ENCODE assay signal across 8 cellular contexts in the genomic region with DNA sequence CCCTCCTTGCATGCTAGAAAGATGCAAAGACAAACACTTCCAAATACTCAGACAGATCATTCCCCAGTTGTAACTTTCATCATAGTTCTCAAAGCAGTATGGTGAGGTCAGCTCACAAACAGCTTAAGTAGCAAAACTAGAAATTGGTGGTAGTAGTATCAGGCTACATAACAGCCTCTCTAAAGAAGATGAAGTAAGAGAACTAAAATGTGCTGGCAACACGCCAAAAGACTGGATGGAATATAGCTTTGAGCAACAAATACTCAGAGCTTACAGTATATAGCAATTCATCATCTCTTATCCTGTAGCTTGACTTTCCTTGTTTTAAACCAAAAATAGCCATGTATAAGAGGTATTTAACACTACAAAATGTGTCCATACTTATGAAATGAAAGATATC. TPM values are rescaled to one million over a fixed set of nuclear protein-coding genes. Genes with fewer than 3 reads are reported as not detected.
DNase-seq lines count a peak whose midpoint lies in the region; ATAC-seq and TF ChIP-seq lines count a peak whose summit lies in the region.

No MANE protein-coding gene starts in this region.

- H3K27me3 ChIP-seq in HCT116 (ENCODE audit: insufficient read depth, low read length) (no peaks in the 10 kb centered on the region), RWPE2 (ENCODE audit: insufficient read depth, poor library complexity, severe bottlenecking) (no peaks in the 10 kb centered on the region), testis (no peaks in the 10 kb centered on the region)

- no peak for TF ChIP-seq POLR2A in HCT116 (IDR thresholded peaks at IDR 0.05; ENCODE audit: borderline replicate concordance, extremely low read depth, insufficient read depth, insufficient read length)
- TF ChIP-seq POLR2A in testis (IDR thresholded peaks at IDR 0.05): no peak

- 0 out of 2 replicates have a peak overlapping the region, but pooled peaks have one; percentile 3 for H3K4me2 ChIP-seq in HCT116 (ENCODE audit: low read length)

- POLR2A ChIA-PET in HCT116 (lab: Charles Lee): no interaction called here

- 18 to 31% methylated on average over 1 of the region's 1 CpG for WGBS in testis, 2 donors

- H3K36me3 ChIP-seq in HCT116 (ENCODE audit: control insufficient read depth in 1 of 2, insufficient read depth in 2 of 2, low read length in 2 of 2) (peaks cover 0 to 2% of the 10 kb centered on the region in 2 experiments; a peak in 1 of 4 replicates), RWPE2 (ENCODE audit: low read depth) (peaks cover 54% of the 10 kb centered on the region), testis (ENCODE audit: low read depth, missing control alignments) (no peaks in the 10 kb centered on the region)

- H4K20me1 ChIP-seq in HCT116 (ENCODE audit: insufficient read depth): peaks cover 10% of the 10 kb centered on the region; the same call in 1 of the 2 replicates

- H3K27ac ChIP-seq in HCT116 (ENCODE audit: low read depth, low read length) (no peak overlapping the region), RWPE2 (ENCODE audit: poor library complexity, severe bottlenecking) (peak overlapping the region; percentile 27), testis (no peak overlapping the region)

- H3K4me3 ChIP-seq in HCT116 (replicated peaks in 1 of 2; ENCODE audit: low read depth in 1 of 2, low read length in 2 of 2): no peak overlapping the region
- H3K4me3 ChIP-seq in RWPE2 (ENCODE audit: severe bottlenecking): no peak overlapping the region
- H3K4me3 ChIP-seq in testis: no peak overlapping the region

- H3K79me2 ChIP-seq in HCT116 (ENCODE audit: insufficient read depth, low read length): peaks cover 88% of the 10 kb centered on the region

- no peaks in the 10 kb centered on the region for H3K9me2 ChIP-seq in HCT116 (ENCODE audit: insufficient read depth)

- no peak for TF ChIP-seq RAD21 in HCT116 (IDR thresholded peaks at IDR 0.05; ENCODE audit: low read depth)

- RAD21 ChIA-PET in HCT116 (lab: Charles Lee; ENCODE audit: low non-redundant PET in 1 of 2, low total read pairs in 2 of 2, uncharacterized antibody in 2 of 2, unreplicated experiment in 2 of 2): no interaction called here

- no peak overlapping the region for H2AFZ ChIP-seq in HCT116 (ENCODE audit: low read depth, low read length, poor library complexity, severe bottlenecking)

- peak; percentile 47 for DNase-seq in AG08395 (ENCODE audit: low spot score)
- no peak for DNase-seq in HCT116 (ENCODE audit: low read depth, low spot score)
- DNase-seq in RWPE2 (ENCODE audit: low spot score): peak; percentile 84
- no peak for DNase-seq in Right ventricle myocardium superior
- peak; percentile 75 for DNase-seq in testis
- DNase-seq in HuH-7 (ENCODE audit: low spot score): no peak
- DNase-seq in GDM1 (lab: John Stamatoyannopoulos, UW): no peak

- CTCF ChIA-PET in HCT116 (lab: Charles Lee): interaction anchor here (1.4 kb wide), 1 partner anchor 51 kb away, joined by 3 read pairs; no protein-coding TSS in a partner anchor

- H3K9me3 ChIP-seq in HCT116 (ENCODE audit: control insufficient read depth in 1 of 2, insufficient read depth in 1 of 2, low read depth in 1 of 2, low read length in 2 of 2): no peaks in the 10 kb centered on the region
- H3K9me3 ChIP-seq in RWPE2 (ENCODE audit: severe bottlenecking): no peaks in the 10 kb centered on the region
- H3K9me3 ChIP-seq in testis: no peaks in the 10 kb centered on the region

- TF ChIP-seq CTCF in HCT116 (IDR thresholded peaks at IDR 0.05 in 2 of 3, conservative IDR thresholded peaks at IDR 0.05 in 1 of 3; ENCODE audit: borderline replicate concordance in 1 of 3, insufficient read depth in 1 of 3, low read depth in 2 of 3, low read length in 2 of 3) (no peak), RWPE2 (IDR thresholded peaks at IDR 0.05; ENCODE audit: poor library complexity, severe bottlenecking) (no peak), testis (IDR thresholded peaks at IDR 0.05) (no peak)

- H3K4me1 ChIP-seq in HCT116 (ENCODE audit: control insufficient read depth in 1 of 2, insufficient read depth in 2 of 2, low read length in 2 of 2) (peaks cover 15 to 32% of the 10 kb centered on the region in 2 experiments), RWPE2 (ENCODE audit: insufficient read depth, poor library complexity, severe bottlenecking) (peaks cover 72% of the 10 kb centered on the region), testis (peaks cover 21% of the 10 kb centered on the region)

- ATAC-seq in HCT116: no peak
- peak; percentile 90 for ATAC-seq in RWPE2 (ENCODE audit: low read depth)
- peak; percentile 58 for ATAC-seq in Right ventricle myocardium superior (ENCODE audit: poor library complexity)
- no peak for ATAC-seq in HG03378 (IDR thresholded peaks at IDR 0.05; ENCODE audit: unreplicated experiment)

- intact Hi-C loops in HCT116 (cut with micrococcal nuclease) (no loop called here), Right ventricle myocardium superior (cut with DNase I) (no loop called here), testis (cut with DNase I; ENCODE audit: low total_unique reads) (no loop called here)

- H3K9ac ChIP-seq in HCT116 (ENCODE audit: low read length): no peak overlapping the region

- no TSS peak for BruUV-seq in HCT116 (replicated peaks; lab: Mats Ljungman, UMichigan)

TF ChIP-seq in HCT116, 20 proteins besides CTCF, POLR2A, EP300 and RAD21 (continues in another document):
- TF ChIP-seq POLR2AphosphoS5 (IDR thresholded peaks at IDR 0.05; ENCODE audit: low read depth, low read length) (no peak), CBX3 (IDR thresholded peaks at IDR 0.05; ENCODE audit: low read depth) (no peak), EZH2 (IDR thresholded peaks at IDR 0.05) (no peak), EGR1 (IDR thresholded peaks at IDR 0.05; ENCODE audit: low read depth) (no peak), SIN3A (IDR thresholded peaks at IDR 0.05; ENCODE audit: low read depth) (no peak), SRF (IDR thresholded peaks at IDR 0.05; ENCODE audit: low read depth) (no peak), ELF1 (IDR thresholded peaks at IDR 0.05; ENCODE audit: borderline replicate concordance, low read depth) (no peak), JUND (IDR thresholded peaks at IDR 0.05) (no peak), EZH2phosphoT487 (IDR thresholded peaks at IDR 0.05; ENCODE audit: borderline replicate concordance) (no peak)
- TF ChIP-seq, protein P1, sequence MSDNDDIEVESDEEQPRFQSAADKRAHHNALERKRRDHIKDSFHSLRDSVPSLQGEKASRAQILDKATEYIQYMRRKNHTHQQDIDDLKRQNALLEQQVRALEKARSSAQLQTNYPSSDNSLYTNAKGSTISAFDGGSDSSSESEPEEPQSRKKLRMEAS (IDR thresholded peaks at IDR 0.05): no peak
- TF ChIP-seq, protein P2, sequence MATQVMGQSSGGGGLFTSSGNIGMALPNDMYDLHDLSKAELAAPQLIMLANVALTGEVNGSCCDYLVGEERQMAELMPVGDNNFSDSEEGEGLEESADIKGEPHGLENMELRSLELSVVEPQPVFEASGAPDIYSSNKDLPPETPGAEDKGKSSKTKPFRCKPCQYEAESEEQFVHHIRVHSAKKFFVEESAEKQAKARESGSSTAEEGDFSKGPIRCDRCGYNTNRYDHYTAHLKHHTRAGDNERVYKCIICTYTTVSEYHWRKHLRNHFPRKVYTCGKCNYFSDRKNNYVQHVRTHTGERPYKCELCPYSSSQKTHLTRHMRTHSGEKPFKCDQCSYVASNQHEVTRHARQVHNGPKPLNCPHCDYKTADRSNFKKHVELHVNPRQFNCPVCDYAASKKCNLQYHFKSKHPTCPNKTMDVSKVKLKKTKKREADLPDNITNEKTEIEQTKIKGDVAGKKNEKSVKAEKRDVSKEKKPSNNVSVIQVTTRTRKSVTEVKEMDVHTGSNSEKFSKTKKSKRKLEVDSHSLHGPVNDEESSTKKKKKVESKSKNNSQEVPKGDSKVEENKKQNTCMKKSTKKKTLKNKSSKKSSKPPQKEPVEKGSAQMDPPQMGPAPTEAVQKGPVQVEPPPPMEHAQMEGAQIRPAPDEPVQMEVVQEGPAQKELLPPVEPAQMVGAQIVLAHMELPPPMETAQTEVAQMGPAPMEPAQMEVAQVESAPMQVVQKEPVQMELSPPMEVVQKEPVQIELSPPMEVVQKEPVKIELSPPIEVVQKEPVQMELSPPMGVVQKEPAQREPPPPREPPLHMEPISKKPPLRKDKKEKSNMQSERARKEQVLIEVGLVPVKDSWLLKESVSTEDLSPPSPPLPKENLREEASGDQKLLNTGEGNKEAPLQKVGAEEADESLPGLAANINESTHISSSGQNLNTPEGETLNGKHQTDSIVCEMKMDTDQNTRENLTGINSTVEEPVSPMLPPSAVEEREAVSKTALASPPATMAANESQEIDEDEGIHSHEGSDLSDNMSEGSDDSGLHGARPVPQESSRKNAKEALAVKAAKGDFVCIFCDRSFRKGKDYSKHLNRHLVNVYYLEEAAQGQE (IDR thresholded peaks at IDR 0.05; ENCODE audit: low read depth): no peak
- TF ChIP-seq, protein P3, sequence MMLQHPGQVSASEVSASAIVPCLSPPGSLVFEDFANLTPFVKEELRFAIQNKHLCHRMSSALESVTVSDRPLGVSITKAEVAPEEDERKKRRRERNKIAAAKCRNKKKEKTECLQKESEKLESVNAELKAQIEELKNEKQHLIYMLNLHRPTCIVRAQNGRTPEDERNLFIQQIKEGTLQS (IDR thresholded peaks at IDR 0.05): no peak
- TF ChIP-seq, protein P4, sequence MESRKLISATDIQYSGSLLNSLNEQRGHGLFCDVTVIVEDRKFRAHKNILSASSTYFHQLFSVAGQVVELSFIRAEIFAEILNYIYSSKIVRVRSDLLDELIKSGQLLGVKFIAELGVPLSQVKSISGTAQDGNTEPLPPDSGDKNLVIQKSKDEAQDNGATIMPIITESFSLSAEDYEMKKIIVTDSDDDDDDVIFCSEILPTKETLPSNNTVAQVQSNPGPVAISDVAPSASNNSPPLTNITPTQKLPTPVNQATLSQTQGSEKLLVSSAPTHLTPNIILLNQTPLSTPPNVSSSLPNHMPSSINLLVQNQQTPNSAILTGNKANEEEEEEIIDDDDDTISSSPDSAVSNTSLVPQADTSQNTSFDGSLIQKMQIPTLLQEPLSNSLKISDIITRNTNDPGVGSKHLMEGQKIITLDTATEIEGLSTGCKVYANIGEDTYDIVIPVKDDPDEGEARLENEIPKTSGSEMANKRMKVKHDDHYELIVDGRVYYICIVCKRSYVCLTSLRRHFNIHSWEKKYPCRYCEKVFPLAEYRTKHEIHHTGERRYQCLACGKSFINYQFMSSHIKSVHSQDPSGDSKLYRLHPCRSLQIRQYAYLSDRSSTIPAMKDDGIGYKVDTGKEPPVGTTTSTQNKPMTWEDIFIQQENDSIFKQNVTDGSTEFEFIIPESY (IDR thresholded peaks at IDR 0.05; ENCODE audit: extremely low read depth, insufficient replicate concordance, low read length): no peak

RNA-seq across cellular contexts. Expression of a gene that starts 7.5 kb away (rescaled TPM):
- total RNA-seq in HCT116 (2021; ENCODE audit: unreplicated experiment): 48.9 TPM
- polyA plus RNA-seq in HCT116 (2012): 48.8 and 63.0 TPM in 2 replicates
- total RNA-seq in Right ventricle myocardium superior: 68.7 TPM
- total RNA-seq in testis: 100 to 1,000 TPM; 156 to 185 TPM
- polyA plus RNA-seq in testis (ENCODE audit: insufficient read depth, low read depth, low replicate concordance): 62.4 TPM

RNA-seq across cellular contexts. Expression of a gene that starts 51.0 kb away (rescaled TPM):
- total RNA-seq in HCT116 (2021; ENCODE audit: unreplicated experiment): 12.3 TPM
- 20.8 and 21.7 TPM in 2 replicates for polyA plus RNA-seq in HCT116 (2012)
- 21.7 TPM for total RNA-seq in Right ventricle myocardium superior
- total RNA-seq in testis: 10 to 100 TPM; 23.2 to 23.9 TPM
- polyA plus RNA-seq in testis (ENCODE audit: insufficient read depth, low read depth, low replicate concordance): 8.2 TPM

Comparison
In these comparisons a context has a peak if more than half of its experiments do, and no peak if none do; other contexts are left out.
1. DNase-seq: peak in AG08395 (single experiment), RWPE2 (single experiment) and testis (single experiment); none in HCT116 (single experiment), Right ventricle myocardium superior (single experiment), HuH-7 (single experiment) and GDM1 (single experiment).
2. ATAC-seq: peak in RWPE2 (single experiment) and Right ventricle myocardium superior (single experiment); none in HCT116 (single experiment) and HG03378 (single experiment).